In genomic region chr6:26532699-26533523, GRCh38 we compare ENCODE assay signal across 9 cellular contexts. TPM values are rescaled to one million over a fixed set of nuclear protein-coding genes. Genes with fewer than 3 reads are reported as not detected.
DNase-seq lines count a peak whose midpoint lies in the region; ATAC-seq lines count a peak whose summit lies in the region.
"Had no signal": no experiment of that assay in that cellular context is flagged by ENCODE, and none has a peak within 500 bp of the region (broad histone marks: within the 10 kb centered on the region; RNA-seq: fewer than 3 reads in every experiment).

No MANE protein-coding gene starts in this region.

- intact Hi-C loops in activated CD4-positive, alpha-beta T cell treated with anti-CD3 and anti-CD28 coated beads, Interleukin-2, amount 10 ng/mL, durations not matched to agents 24 days and 14 days (cut with micrococcal nuclease), result loop anchor here (1.0 to 2.0 kb wide), 4 partner anchors 12 to 131 kb away; partner anchors contain the start of gene BTN3A1

- peaks cover 3% of the 10 kb centered on the region for H3K36me3 Mint-ChIP-seq in activated CD4-positive, alpha-beta T cell treated with anti-CD3 and anti-CD28 coated beads, Interleukin-2, amount 10 ng/mL, durations not matched to agents 24 days and 14 days (ENCODE audit: low read depth)

- H3K4me3 Mint-ChIP-seq in activated CD4-positive, alpha-beta T cell treated with anti-CD3 and anti-CD28 coated beads, Interleukin-2, amount 10 ng/mL, durations not matched to agents 24 days and 14 days, result peak overlapping the region; percentile 96

- ATAC-seq in HG03432 (IDR thresholded peaks at IDR 0.05; ENCODE audit: unreplicated experiment) (peak; percentile 31), left lobe of liver (peak; percentile 62), HG03460 (IDR thresholded peaks at IDR 0.05; ENCODE audit: unreplicated experiment) (no peak)

- H3K27me3 Mint-ChIP-seq in activated CD4-positive, alpha-beta T cell treated with anti-CD3 and anti-CD28 coated beads, Interleukin-2, amount 10 ng/mL, durations not matched to agents 24 days and 14 days, result peaks cover 2% of the 10 kb centered on the region

- H3K27ac Mint-ChIP-seq in activated CD4-positive, alpha-beta T cell treated with anti-CD3 and anti-CD28 coated beads, Interleukin-2, amount 10 ng/mL, durations not matched to agents 24 days and 14 days, result peak overlapping the region; percentile 97

- H3K4me1 Mint-ChIP-seq in activated CD4-positive, alpha-beta T cell treated with anti-CD3 and anti-CD28 coated beads, Interleukin-2, amount 10 ng/mL, durations not matched to agents 24 days and 14 days, result peaks cover 37% of the 10 kb centered on the region

- DNase-seq in DMS79 (lab: John Stamatoyannopoulos, UW) (peak; percentile 37), NCI-H526 (lab: John Stamatoyannopoulos, UW) (peak; percentile 84 to 94), dedifferentiated amniotic fluid mesenchymal stem cell (ENCODE audit: extremely low spot score) (peak; percentile 95), left lobe of liver (ENCODE audit: low spot score) (peak; percentile 90)
- peak; percentile 97 for DNase-seq in activated CD4-positive, alpha-beta T cell treated with anti-CD3 and anti-CD28 coated beads, Interleukin-2, amount 10 ng/mL, durations not matched to agents 24 days and 14 days
- DNase-seq in stimulated activated CD4-positive, alpha-beta T cell treated with anti-CD3 and anti-CD28 coated beads, Interleukin-2, amount 100 ng/mL, for 24 hours, result peak; percentile 95

- no peaks in the 10 kb centered on the region for H3K9me3 Mint-ChIP-seq in activated CD4-positive, alpha-beta T cell treated with anti-CD3 and anti-CD28 coated beads, Interleukin-2, amount 10 ng/mL, durations not matched to agents 24 days and 14 days

RNA-seq across cellular contexts. Expression of gene HMGN4, which starts 5.3 kb away (rescaled TPM):
- total RNA-seq in activated CD4-positive, alpha-beta T cell treated with anti-CD3 and anti-CD28 coated beads, Interleukin-2, amount 10 ng/mL, durations not matched to agents 24 days and 14 days, result 81.6 and 83.4 TPM in 2 replicates
- total RNA-seq in left lobe of liver, result 4.7 TPM

RNA-seq across cellular contexts. Expression of gene BTN1A1, which starts 32.8 kb away (rescaled TPM):
- total RNA-seq in activated CD4-positive, alpha-beta T cell treated with anti-CD3 and anti-CD28 coated beads, Interleukin-2, amount 10 ng/mL, durations not matched to agents 24 days and 14 days, result 0.07 TPM in 1 of 2 replicates, not detected in the other
- not detected for total RNA-seq in left lobe of liver
- total RNA-seq: subcutaneous adipose tissue had no signal

Comparison
In these comparisons a context has a peak if more than half of its experiments do, and no peak if none do; other contexts are left out.
1. DNase-seq: peak in every context shown above with its lines; median percentile 97 in activated CD4-positive, alpha-beta T cell treated with anti-CD3 and anti-CD28 coated beads, Interleukin-2, amount 10 ng/mL, durations not matched to agents 24 days and 14 days; 95 in dedifferentiated amniotic fluid mesenchymal stem cell; 95 in stimulated activated CD4-positive, alpha-beta T cell treated with anti-CD3 and anti-CD28 coated beads, Interleukin-2, amount 100 ng/mL, for 24 hours; 90 in left lobe of liver; 89 in NCI-H526; 37 in DMS79.
2. RNA of gene HMGN4, which starts 5.3 kb away (total RNA-seq): 81.6 to 83.4 TPM in activated CD4-positive, alpha-beta T cell treated with anti-CD3 and anti-CD28 coated beads, Interleukin-2, amount 10 ng/mL, durations not matched to agents 24 days and 14 days; 4.7 TPM in left lobe of liver (single experiment); every median in the first group is over 10 times any median in the second.